In genomic region chr2:156526950-156527636, GRCh38 we compare ENCODE assay signal across 1 cellular context.
A peak's percentile ranks its signal among the peaks of the same experiment; 100 is the strongest.
TF ChIP-seq lines count a peak whose summit lies in the region.

No MANE protein-coding gene starts in this region.

TF ChIP-seq in GM12878, 131 proteins besides CTCF, POLR2A, EP300 and RAD21 (continued from another document and continues in another):
- no peak for TF ChIP-seq NKRF (conservative IDR thresholded peaks at IDR 0.05)
- no peak for TF ChIP-seq SRF (IDR thresholded peaks at IDR 0.05; ENCODE audit: low read depth in 2 of 2, low read length in 2 of 2)
- no peak for TF ChIP-seq CHD4 (IDR thresholded peaks at IDR 0.05)
- peak; percentile 91 for TF ChIP-seq PAX8 (IDR thresholded peaks at IDR 0.05)
- TF ChIP-seq SMAD1 (IDR thresholded peaks at IDR 0.05; ENCODE audit: low read depth, partially characterized antibody): peak; percentile 59
- peak; percentile 86 for TF ChIP-seq MLLT1 (IDR thresholded peaks at IDR 0.05)
- no peak for TF ChIP-seq ESRRA (IDR thresholded peaks at IDR 0.05; ENCODE audit: low read length)
- no peak for TF ChIP-seq SMC3 (IDR thresholded peaks at IDR 0.05; ENCODE audit: borderline replicate concordance, low read length)
- TF ChIP-seq BCL11A (IDR thresholded peaks at IDR 0.05; ENCODE audit: low read depth, low read length): peak; percentile 92
- TF ChIP-seq CUX1 (IDR thresholded peaks at IDR 0.05; ENCODE audit: insufficient replicate concordance, low read depth, low read length): no peak
- TF ChIP-seq E2F8 (IDR thresholded peaks at IDR 0.05; ENCODE audit: low read depth, partially characterized antibody): peak; percentile 70
- TF ChIP-seq BCLAF1 (IDR thresholded peaks at IDR 0.05): no peak
- no peak for TF ChIP-seq POLR2AphosphoS2 (IDR thresholded peaks at IDR 0.05; ENCODE audit: low read depth, low read length)
- peak; percentile 94 to 95 for TF ChIP-seq IKZF2 (IDR thresholded peaks at IDR 0.05)
- TF ChIP-seq WRNIP1 (IDR thresholded peaks at IDR 0.05; ENCODE audit: borderline replicate concordance, low read depth, low read length): no peak
- peak; percentile 100 for TF ChIP-seq MTA2 (IDR thresholded peaks at IDR 0.05; ENCODE audit: low read depth)
- no peak for TF ChIP-seq ZBTB11 (CRISPR knock-in tag; IDR thresholded peaks at IDR 0.05)
- no peak for TF ChIP-seq RELA (IDR thresholded peaks at IDR 0.05; ENCODE audit: borderline replicate concordance, partially characterized antibody)
- TF ChIP-seq STAT1 (conservative IDR thresholded peaks at IDR 0.05): no peak
- TF ChIP-seq KLF5 (IDR thresholded peaks at IDR 0.05; ENCODE audit: partially characterized antibody): no peak
- TF ChIP-seq BRCA1 (IDR thresholded peaks at IDR 0.05; ENCODE audit: low read depth, low read length): no peak
- TF ChIP-seq REST (IDR thresholded peaks at IDR 0.05; ENCODE audit: low read depth, low read length): no peak
- no peak for TF ChIP-seq IRF3 (IDR thresholded peaks at IDR 0.05)
- TF ChIP-seq RBBP5 (conservative IDR thresholded peaks at IDR 0.05): no peak
- no peak for TF ChIP-seq CEBPZ (IDR thresholded peaks at IDR 0.05; ENCODE audit: low read depth, low read length)
